8 cellular contexts compared by ENCODE assay signal in the genomic region with DNA sequence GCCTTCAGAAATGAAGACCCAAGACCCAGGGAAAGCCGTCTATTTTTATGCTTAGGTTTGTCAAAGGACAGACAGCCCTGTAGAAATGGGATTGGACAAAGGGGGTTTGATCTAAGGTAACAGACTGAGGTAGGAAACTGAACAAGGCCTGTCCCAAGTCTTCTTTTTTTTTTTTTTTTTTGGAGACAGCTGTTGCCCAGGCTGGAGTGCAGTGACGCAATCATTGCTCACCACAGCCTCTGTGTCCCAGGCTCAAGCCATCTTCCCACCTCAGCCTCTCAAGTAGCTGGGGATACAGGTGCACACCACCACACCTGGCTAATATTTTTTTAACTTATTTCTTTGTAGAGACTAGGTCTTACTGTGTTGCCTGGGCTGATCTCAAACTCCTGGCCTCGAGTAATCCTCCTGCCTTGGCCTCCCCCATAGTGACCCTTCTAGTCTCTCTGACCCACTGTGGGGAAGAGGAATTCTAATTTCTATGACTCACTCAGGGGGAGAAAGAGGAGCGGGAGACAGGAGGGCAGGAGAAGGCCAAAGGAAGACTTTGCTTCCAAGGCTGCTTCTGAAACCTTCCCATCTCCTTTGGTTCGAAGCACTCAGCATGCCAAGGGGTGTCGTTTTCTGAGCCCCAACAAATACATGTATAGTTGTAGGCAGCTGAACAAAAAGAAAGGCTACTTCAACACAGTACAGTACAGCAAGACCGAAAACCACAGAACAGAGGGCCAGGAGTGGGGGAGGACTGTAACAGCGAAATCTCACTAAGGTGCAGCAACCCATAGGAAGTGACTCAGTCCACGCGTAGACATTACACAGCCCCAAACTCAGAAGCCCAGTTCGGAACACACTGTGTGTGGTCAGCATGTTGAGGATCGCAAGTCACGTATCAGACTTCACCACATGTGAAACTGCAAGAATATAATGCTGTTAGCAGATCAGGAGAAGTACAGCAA. TPM values are rescaled to one million over a fixed set of nuclear protein-coding genes. Genes with fewer than 3 reads are reported as not detected.
A peak's percentile ranks its signal among the peaks of the same experiment; 100 is the strongest.
DNase-seq lines count a peak whose midpoint lies in the region; ATAC-seq, FAIRE-seq and TF ChIP-seq lines count a peak whose summit lies in the region.

No MANE protein-coding gene starts in this region.

- peak; percentile 98 for FAIRE-seq in K562 (lab: Jason Lieb, UNC)

- no peak overlapping the region for H2BK120ac ChIP-seq in mesendoderm (ENCODE audit: low read depth, low read length)

- H3K27ac ChIP-seq in K562 (ENCODE audit: extremely low read depth, low read depth, low read length), result peak overlapping the region; percentile 95
- H3K27ac ChIP-seq in mesendoderm (ENCODE audit: low read depth, low read length), result no peak overlapping the region

- TF ChIP-seq EP300 in K562 (IDR thresholded peaks at IDR 0.05; ENCODE audit: low read length), result peak; percentile 86; the same call in 1 of the 2 replicates

- H4K8ac ChIP-seq in mesendoderm (ENCODE audit: low read depth, low read length), result no peak overlapping the region

- POLR2A ChIA-PET in K562 (lab: Yijun Ruan, JAX), result interaction anchor here (0.6 to 2.4 kb wide), 4 partner anchors 14 to 410 kb away, joined by 3 to 13 read pairs (median 3); no protein-coding TSS in a partner anchor

- intact Hi-C loops in K562 (cut with micrococcal nuclease), result no loop called here

- 0 out of 2 replicates have a peak, but pooled peaks cover 3% of the 10 kb centered on the region for H3K9me3 ChIP-seq in K562 (replicated peaks; ENCODE audit: control insufficient read depth, insufficient read depth, low read depth, low read length)

- TSS peak; percentile 12 for BruUV-seq in K562 (replicated peaks; lab: Mats Ljungman, UMichigan)

- H3K23ac ChIP-seq in mesendoderm (ENCODE audit: low read length), result no peak overlapping the region

- ATAC-seq in GM19023 (IDR thresholded peaks at IDR 0.05; ENCODE audit: unreplicated experiment) (peak; percentile 74), HG03103 (IDR thresholded peaks at IDR 0.05; ENCODE audit: low read depth, unreplicated experiment) (peak; percentile 64), K562 (peak; percentile 89)

- no peak overlapping the region for H3K4ac ChIP-seq in mesendoderm (ENCODE audit: low read depth, low read length)

- no peak overlapping the region for H3K4me3 ChIP-seq in K562
- no peak overlapping the region for H3K4me3 ChIP-seq in mesendoderm (ENCODE audit: low read length)

- H3K79me2 ChIP-seq in K562 (ENCODE audit: control insufficient read depth, insufficient read depth, low read length) (no peaks in the 10 kb centered on the region; the same call in 2 of the 3 replicates), mesendoderm (ENCODE audit: control insufficient read depth, insufficient read depth, low read length) (no peaks in the 10 kb centered on the region)

- H2AFZ ChIP-seq in K562 (ENCODE audit: low read depth, low read length), result peak overlapping the region; percentile 70; the same call in 1 of the 2 replicates

- TF ChIP-seq RAD21 in K562 (CRISPR knock-in tag; conservative IDR thresholded peaks at IDR 0.05 in 1 of 2, IDR thresholded peaks at IDR 0.05 in 1 of 2), result no peak; a peak in 1 of 4 replicates

- DNase-seq in T-helper 2 cell treated with Interferon-gamma antibody and Interleukin-4, amounts not matched to agents 5 μg/mL and 100 μg/mL, for 36 hours (ENCODE audit: low spot score), result peak; percentile 87
- DNase-seq in K562 (ENCODE audit: extremely low read depth in 1 of 4, low spot score in 3 of 4), result peak; percentile 74 to 89 (median 77)
- peak; percentile 39 for DNase-seq in stimulated activated CD4-positive, alpha-beta T cell treated with anti-CD3 and anti-CD28 coated beads, Interleukin-12 subunit alpha, Interleukin-12 subunit beta, amount 100 ng/mL, for 4 hours
- DNase-seq in inferior parietal cortex (ENCODE audit: extremely low spot score), result no peak
- no peak for DNase-seq in germinal center (ENCODE audit: low spot score)
- DNase-seq in mesendoderm, result no peak

- H4K20me1 ChIP-seq in K562 (replicated peaks; ENCODE audit: control insufficient read depth, insufficient read depth, low read length), result no peaks in the 10 kb centered on the region

- no peaks in the 10 kb centered on the region for H3K27me3 ChIP-seq in K562 (ENCODE audit: control insufficient read depth in 2 of 2, insufficient read depth in 2 of 2, low read length in 2 of 2)
- no peaks in the 10 kb centered on the region for H3K27me3 ChIP-seq in mesendoderm (ENCODE audit: insufficient read depth, low read length, poor library complexity)

- TF ChIP-seq POLR2A in K562 (conservative IDR thresholded peaks at IDR 0.05), result 0 out of 2 replicates have a peak, but pooled peaks have one; percentile 21

- H3K9me3 Mint-ChIP-seq in T-helper 2 cell treated with Interferon-gamma antibody and Interleukin-4, amounts not matched to agents 5 μg/mL and 100 μg/mL, for 36 hours, result no peaks in the 10 kb centered on the region

- peaks cover 3% of the 10 kb centered on the region for H3K9me1 ChIP-seq in K562 (ENCODE audit: control insufficient read depth, insufficient read depth, low read length)

- peak overlapping the region; percentile 55 to 62; a peak in 3 of 4 replicates for H3K9ac ChIP-seq in K562 (ENCODE audit: insufficient read depth in 1 of 2, low read depth in 2 of 2, low read length in 2 of 2)
- H3K9ac ChIP-seq in mesendoderm (ENCODE audit: low read length), result no peak overlapping the region

- in situ Hi-C loops in K562 (cut with MboI), result no loop called here

- 19% methylated on average over 13 of the region's 13 CpGs for WGBS in K562 (ENCODE audit: insufficient coverage, low coverage, missing lambda C conversion rate)
- WGBS in mesendoderm (ENCODE audit: extremely low coverage, insufficient coverage, low lambda C conversion rate), result no CpG with 5 or more reads among the region's 13 CpGs

- H3K79me1 ChIP-seq in mesendoderm (ENCODE audit: low read length), result no peaks in the 10 kb centered on the region

- no peak overlapping the region for H4K5ac ChIP-seq in mesendoderm (ENCODE audit: low read length)

- H2BK5ac ChIP-seq in mesendoderm (ENCODE audit: low read length), result no peak overlapping the region

- no peak overlapping the region for H2AK5ac ChIP-seq in mesendoderm (ENCODE audit: low read length)

- H3K4me3 Mint-ChIP-seq in T-helper 2 cell treated with Interferon-gamma antibody and Interleukin-4, amounts not matched to agents 5 μg/mL and 100 μg/mL, for 36 hours, result peak overlapping the region; percentile 70

- H3K4me1 ChIP-seq in K562 (replicated peaks in 1 of 2; ENCODE audit: control insufficient read depth in 2 of 2, insufficient read depth in 2 of 2, low read length in 2 of 2) (peaks cover 24 to 52% of the 10 kb centered on the region in 2 experiments), mesendoderm (ENCODE audit: control insufficient read depth, low read depth, low read length) (peaks cover 3% of the 10 kb centered on the region)

- H3K56ac ChIP-seq in mesendoderm (ENCODE audit: low read length), result no peak overlapping the region

- H3K27me3 Mint-ChIP-seq in T-helper 2 cell treated with Interferon-gamma antibody and Interleukin-4, amounts not matched to agents 5 μg/mL and 100 μg/mL, for 36 hours (ENCODE audit: low read depth), result no peaks in the 10 kb centered on the region

- peak overlapping the region; percentile 29; the same call in 1 of the 2 replicates for H3K4me2 ChIP-seq in K562 (ENCODE audit: insufficient read depth, low read length)
- no peak overlapping the region for H3K4me2 ChIP-seq in mesendoderm (ENCODE audit: low read length)

- H3K18ac ChIP-seq in mesendoderm (ENCODE audit: low read length), result no peak overlapping the region

- peak overlapping the region; percentile 77 for H3K27ac Mint-ChIP-seq in T-helper 2 cell treated with Interferon-gamma antibody and Interleukin-4, amounts not matched to agents 5 μg/mL and 100 μg/mL, for 36 hours

- peaks cover 85% of the 10 kb centered on the region for H3K36me3 Mint-ChIP-seq in T-helper 2 cell treated with Interferon-gamma antibody and Interleukin-4, amounts not matched to agents 5 μg/mL and 100 μg/mL, for 36 hours (ENCODE audit: low read depth)

- H3K4me1 Mint-ChIP-seq in T-helper 2 cell treated with Interferon-gamma antibody and Interleukin-4, amounts not matched to agents 5 μg/mL and 100 μg/mL, for 36 hours (ENCODE audit: low read depth), result peaks cover 58% of the 10 kb centered on the region

- no peak overlapping the region for H2BK15ac ChIP-seq in mesendoderm (replicated peaks; ENCODE audit: low read depth)

- no peak for TF ChIP-seq CTCF in K562 (IDR thresholded peaks at IDR 0.05 in 2 of 3, conservative IDR thresholded peaks at IDR 0.05 in 1 of 3; ENCODE audit: insufficient read depth in 2 of 3, low read depth in 1 of 3, low read length in 3 of 3)

- CTCF ChIA-PET in K562 (lab: Yijun Ruan, JAX; ENCODE audit: low intra/inter-chr PET ratio), result no interaction called here

- H3K36me3 ChIP-seq in K562 (ENCODE audit: control insufficient read depth, insufficient read depth, low read length) (peaks cover 92% of the 10 kb centered on the region), mesendoderm (ENCODE audit: control insufficient read depth, insufficient read depth, low read length) (no peaks in the 10 kb centered on the region)

RNA-seq across cellular contexts. Expression of a gene that starts 0.9 kb away (rescaled TPM):
- 16.1 and 33.1 TPM in 2 replicates for total RNA-seq in K562 (2011; cell fraction: chromatin; rRNA removed; ENCODE audit: low replicate concordance)
- 8.2 and 8.4 TPM in 2 replicates for total RNA-seq in K562 (2011; cell fraction: nucleolus; rRNA removed)
- total RNA-seq in K562 (2011; cell fraction: nucleoplasm; rRNA removed), result 15.8 and 17.9 TPM in 2 replicates
- total RNA-seq in K562 (2014; rRNA removed) (12.0 and 14.2 TPM in 2 replicates), K562 (2014; rRNA removed; fragmentation: Illumina TruSeq; extraction: Trizol) (13.9 and 17.0 TPM in 2 replicates), K562 (2015; rRNA removed; fragmentation: Illumina TruSeq; extraction: Trizol) (5.3 and 5.6 TPM in 2 replicates), K562 (2021) (11.2 and 12.8 TPM in 2 replicates)
- polyA plus RNA-seq in K562 (2011; rRNA removed) (3.2 and 10.9 TPM in 2 replicates), K562 (2014; fragmentation: Illumina TruSeq; extraction: Trizol) (9.4 and 11.8 TPM in 2 replicates), K562 (2014; fragmentation: Nextera tagmentation; extraction: Ambion mirVana) (1 to 10 TPM; 5.7 to 8.7 TPM), K562 (2014; rRNA removed) (13.2 and 14.5 TPM in 2 replicates)
- 1.0 and 1.5 TPM in 2 replicates for polyA plus RNA-seq in K562 (2011; cell fraction: cytosol; rRNA removed)
- polyA plus RNA-seq in K562 (2011; cell fraction: nucleus; rRNA removed), result 1.7 and 4.9 TPM in 2 replicates
- polyA plus RNA-seq in K562 (2012), result 4.9 and 8.2 TPM in 2 replicates
- 4.7 and 10.9 TPM in 2 replicates for polyA minus RNA-seq in K562 (2011; rRNA and poly(A)+ RNA removed)
- polyA minus RNA-seq in K562 (2011; cell fraction: cytosol; rRNA and poly(A)+ RNA removed), result 1.0 and 3.1 TPM in 2 replicates
- 2.2 and 2.6 TPM in 2 replicates for polyA minus RNA-seq in K562 (2011; cell fraction: nucleus; rRNA and poly(A)+ RNA removed)
- not detected for polyA plus RNA-seq in mesendoderm (2013, experiment 1 of 2)
- polyA plus RNA-seq in mesendoderm (2013, experiment 2 of 2), result not detected

RNA-seq across cellular contexts. Expression of a gene that starts 33.7 kb away (rescaled TPM):
- 0.04 and 0.25 TPM in 2 replicates for total RNA-seq in K562 (2011; cell fraction: chromatin; rRNA removed; ENCODE audit: low replicate concordance)
- under 0.01 and 0.17 TPM in 2 replicates for total RNA-seq in K562 (2011; cell fraction: nucleolus; rRNA removed)
- 0.07 and 0.15 TPM in 2 replicates for total RNA-seq in K562 (2011; cell fraction: nucleoplasm; rRNA removed)
- total RNA-seq in K562 (2014; rRNA removed) (0.04 and 0.05 TPM in 2 replicates), K562 (2014; rRNA removed; fragmentation: Illumina TruSeq; extraction: Trizol) (0.03 and 0.04 TPM in 2 replicates), K562 (2015; rRNA removed; fragmentation: Illumina TruSeq; extraction: Trizol) (under 0.01 and 0.04 TPM in 2 replicates), K562 (2021) (0.07 and 0.13 TPM in 2 replicates)
- polyA plus RNA-seq in K562 (2011; rRNA removed) (0.03 and 0.10 TPM in 2 replicates), K562 (2014; fragmentation: Illumina TruSeq; extraction: Trizol) (0.03 TPM in 1 of 2 replicates, not detected in the other), K562 (2014; fragmentation: Nextera tagmentation; extraction: Ambion mirVana) (under 1 TPM in 1 of 2 experiments, not detected in 1; 0.01 TPM), K562 (2014; rRNA removed) (0.04 and 0.05 TPM in 2 replicates)
- 0.01 and 0.03 TPM in 2 replicates for polyA plus RNA-seq in K562 (2011; cell fraction: cytosol; rRNA removed)
- polyA plus RNA-seq in K562 (2011; cell fraction: nucleus; rRNA removed), result 0.03 and 0.18 TPM in 2 replicates
- polyA plus RNA-seq in K562 (2012), result 0.01 and 0.07 TPM in 2 replicates
- 0.06 and 0.07 TPM in 2 replicates for polyA minus RNA-seq in K562 (2011; rRNA and poly(A)+ RNA removed)
- not detected in 2 replicates for polyA minus RNA-seq in K562 (2011; cell fraction: cytosol; rRNA and poly(A)+ RNA removed)
- polyA minus RNA-seq in K562 (2011; cell fraction: nucleus; rRNA and poly(A)+ RNA removed), result 0.11 and 0.67 TPM in 2 replicates
- 8.8 TPM for polyA plus RNA-seq in mesendoderm (2013, experiment 1 of 2)
- polyA plus RNA-seq in mesendoderm (2013, experiment 2 of 2), result 8.1 TPM

Comparison
In these comparisons a context has a peak if more than half of its experiments do, and no peak if none do; other contexts are left out.
1. DNase-seq: peak in T-helper 2 cell treated with Interferon-gamma antibody and Interleukin-4, amounts not matched to agents 5 μg/mL and 100 μg/mL, for 36 hours (single experiment), K562 (4 of 4) and stimulated activated CD4-positive, alpha-beta T cell treated with anti-CD3 and anti-CD28 coated beads, Interleukin-12 subunit alpha, Interleukin-12 subunit beta, amount 100 ng/mL, for 4 hours (single experiment); none in inferior parietal cortex (single experiment), germinal center (single experiment) and mesendoderm (single experiment).
2. Peak in every context shown above with its lines, with median percentiles within 50 percentile points of each other: ATAC-seq.